ENCODE assay signal across 1 cellular context in the genomic region with DNA sequence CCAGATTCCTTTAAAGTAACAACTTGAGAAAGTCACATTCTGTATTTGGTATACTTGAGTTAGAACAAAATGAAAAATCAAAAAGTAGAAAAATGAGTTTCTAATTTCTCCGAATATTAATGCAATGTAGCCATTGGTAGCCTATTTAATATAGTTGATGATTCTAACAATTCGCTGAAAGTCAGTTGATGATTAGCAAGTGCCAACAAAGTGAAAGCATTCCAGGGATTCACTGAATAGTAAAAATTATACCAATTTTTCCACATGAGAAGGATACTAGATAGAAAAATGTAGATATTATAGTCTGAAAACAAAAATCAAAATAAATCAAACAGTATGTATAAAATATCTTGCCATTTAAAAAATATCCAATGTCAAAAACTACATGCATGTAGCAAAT.
TF ChIP-seq lines count a peak whose summit lies in the region.

No MANE protein-coding gene starts in this region.

TF ChIP-seq in GM23338, 12 proteins besides CTCF, POLR2A, EP300 and RAD21 (continued from another document):
- TF ChIP-seq, protein P1, sequence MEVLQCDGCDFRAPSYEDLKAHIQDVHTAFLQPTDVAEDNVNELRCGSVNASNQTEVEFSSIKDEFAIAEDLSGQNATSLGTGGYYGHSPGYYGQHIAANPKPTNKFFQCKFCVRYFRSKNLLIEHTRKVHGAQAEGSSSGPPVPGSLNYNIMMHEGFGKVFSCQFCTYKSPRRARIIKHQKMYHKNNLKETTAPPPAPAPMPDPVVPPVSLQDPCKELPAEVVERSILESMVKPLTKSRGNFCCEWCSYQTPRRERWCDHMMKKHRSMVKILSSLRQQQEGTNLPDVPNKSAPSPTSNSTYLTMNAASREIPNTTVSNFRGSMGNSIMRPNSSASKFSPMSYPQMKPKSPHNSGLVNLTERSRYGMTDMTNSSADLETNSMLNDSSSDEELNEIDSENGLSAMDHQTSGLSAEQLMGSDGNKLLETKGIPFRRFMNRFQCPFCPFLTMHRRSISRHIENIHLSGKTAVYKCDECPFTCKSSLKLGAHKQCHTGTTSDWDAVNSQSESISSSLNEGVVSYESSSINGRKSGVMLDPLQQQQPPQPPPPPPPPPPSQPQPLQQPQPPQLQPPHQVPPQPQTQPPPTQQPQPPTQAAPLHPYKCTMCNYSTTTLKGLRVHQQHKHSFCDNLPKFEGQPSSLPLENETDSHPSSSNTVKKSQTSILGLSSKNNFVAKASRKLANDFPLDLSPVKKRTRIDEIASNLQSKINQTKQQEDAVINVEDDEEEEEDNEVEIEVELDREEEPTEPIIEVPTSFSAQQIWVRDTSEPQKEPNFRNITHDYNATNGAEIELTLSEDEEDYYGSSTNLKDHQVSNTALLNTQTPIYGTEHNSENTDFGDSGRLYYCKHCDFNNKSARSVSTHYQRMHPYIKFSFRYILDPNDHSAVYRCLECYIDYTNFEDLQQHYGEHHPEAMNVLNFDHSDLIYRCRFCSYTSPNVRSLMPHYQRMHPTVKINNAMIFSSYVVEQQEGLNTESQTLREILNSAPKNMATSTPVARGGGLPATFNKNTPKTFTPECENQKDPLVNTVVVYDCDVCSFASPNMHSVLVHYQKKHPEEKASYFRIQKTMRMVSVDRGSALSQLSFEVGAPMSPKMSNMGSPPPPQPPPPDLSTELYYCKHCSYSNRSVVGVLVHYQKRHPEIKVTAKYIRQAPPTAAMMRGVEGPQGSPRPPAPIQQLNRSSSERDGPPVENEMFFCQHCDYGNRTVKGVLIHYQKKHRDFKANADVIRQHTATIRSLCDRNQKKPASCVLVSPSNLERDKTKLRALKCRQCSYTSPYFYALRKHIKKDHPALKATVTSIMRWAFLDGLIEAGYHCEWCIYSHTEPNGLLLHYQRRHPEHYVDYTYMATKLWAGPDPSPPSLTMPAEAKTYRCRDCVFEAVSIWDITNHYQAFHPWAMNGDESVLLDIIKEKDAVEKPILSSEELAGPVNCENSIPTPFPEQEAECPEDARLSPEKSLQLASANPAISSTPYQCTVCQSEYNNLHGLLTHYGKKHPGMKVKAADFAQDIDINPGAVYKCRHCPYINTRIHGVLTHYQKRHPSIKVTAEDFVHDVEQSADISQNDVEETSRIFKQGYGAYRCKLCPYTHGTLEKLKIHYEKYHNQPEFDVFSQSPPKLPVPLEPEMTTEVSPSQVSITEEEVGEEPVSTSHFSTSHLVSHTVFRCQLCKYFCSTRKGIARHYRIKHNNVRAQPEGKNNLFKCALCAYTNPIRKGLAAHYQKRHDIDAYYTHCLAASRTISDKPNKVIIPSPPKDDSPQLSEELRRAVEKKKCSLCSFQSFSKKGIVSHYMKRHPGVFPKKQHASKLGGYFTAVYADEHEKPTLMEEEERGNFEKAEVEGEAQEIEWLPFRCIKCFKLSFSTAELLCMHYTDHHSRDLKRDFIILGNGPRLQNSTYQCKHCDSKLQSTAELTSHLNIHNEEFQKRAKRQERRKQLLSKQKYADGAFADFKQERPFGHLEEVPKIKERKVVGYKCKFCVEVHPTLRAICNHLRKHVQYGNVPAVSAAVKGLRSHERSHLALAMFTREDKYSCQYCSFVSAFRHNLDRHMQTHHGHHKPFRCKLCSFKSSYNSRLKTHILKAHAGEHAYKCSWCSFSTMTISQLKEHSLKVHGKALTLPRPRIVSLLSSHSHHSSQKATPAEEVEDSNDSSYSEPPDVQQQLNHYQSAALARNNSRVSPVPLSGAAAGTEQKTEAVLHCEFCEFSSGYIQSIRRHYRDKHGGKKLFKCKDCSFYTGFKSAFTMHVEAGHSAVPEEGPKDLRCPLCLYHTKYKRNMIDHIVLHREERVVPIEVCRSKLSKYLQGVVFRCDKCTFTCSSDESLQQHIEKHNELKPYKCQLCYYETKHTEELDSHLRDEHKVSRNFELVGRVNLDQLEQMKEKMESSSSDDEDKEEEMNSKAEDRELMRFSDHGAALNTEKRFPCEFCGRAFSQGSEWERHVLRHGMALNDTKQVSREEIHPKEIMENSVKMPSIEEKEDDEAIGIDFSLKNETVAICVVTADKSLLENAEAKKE (CRISPR knock-in tag; IDR thresholded peaks at IDR 0.05) = no peak
- TF ChIP-seq POLR2AphosphoS5 (IDR thresholded peaks at IDR 0.05; ENCODE audit: low read depth) = no peak
- TF ChIP-seq, protein P2, sequence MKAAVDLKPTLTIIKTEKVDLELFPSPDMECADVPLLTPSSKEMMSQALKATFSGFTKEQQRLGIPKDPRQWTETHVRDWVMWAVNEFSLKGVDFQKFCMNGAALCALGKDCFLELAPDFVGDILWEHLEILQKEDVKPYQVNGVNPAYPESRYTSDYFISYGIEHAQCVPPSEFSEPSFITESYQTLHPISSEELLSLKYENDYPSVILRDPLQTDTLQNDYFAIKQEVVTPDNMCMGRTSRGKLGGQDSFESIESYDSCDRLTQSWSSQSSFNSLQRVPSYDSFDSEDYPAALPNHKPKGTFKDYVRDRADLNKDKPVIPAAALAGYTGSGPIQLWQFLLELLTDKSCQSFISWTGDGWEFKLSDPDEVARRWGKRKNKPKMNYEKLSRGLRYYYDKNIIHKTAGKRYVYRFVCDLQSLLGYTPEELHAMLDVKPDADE (IDR thresholded peaks at IDR 0.05) = no peak
- TF ChIP-seq, protein P3, sequence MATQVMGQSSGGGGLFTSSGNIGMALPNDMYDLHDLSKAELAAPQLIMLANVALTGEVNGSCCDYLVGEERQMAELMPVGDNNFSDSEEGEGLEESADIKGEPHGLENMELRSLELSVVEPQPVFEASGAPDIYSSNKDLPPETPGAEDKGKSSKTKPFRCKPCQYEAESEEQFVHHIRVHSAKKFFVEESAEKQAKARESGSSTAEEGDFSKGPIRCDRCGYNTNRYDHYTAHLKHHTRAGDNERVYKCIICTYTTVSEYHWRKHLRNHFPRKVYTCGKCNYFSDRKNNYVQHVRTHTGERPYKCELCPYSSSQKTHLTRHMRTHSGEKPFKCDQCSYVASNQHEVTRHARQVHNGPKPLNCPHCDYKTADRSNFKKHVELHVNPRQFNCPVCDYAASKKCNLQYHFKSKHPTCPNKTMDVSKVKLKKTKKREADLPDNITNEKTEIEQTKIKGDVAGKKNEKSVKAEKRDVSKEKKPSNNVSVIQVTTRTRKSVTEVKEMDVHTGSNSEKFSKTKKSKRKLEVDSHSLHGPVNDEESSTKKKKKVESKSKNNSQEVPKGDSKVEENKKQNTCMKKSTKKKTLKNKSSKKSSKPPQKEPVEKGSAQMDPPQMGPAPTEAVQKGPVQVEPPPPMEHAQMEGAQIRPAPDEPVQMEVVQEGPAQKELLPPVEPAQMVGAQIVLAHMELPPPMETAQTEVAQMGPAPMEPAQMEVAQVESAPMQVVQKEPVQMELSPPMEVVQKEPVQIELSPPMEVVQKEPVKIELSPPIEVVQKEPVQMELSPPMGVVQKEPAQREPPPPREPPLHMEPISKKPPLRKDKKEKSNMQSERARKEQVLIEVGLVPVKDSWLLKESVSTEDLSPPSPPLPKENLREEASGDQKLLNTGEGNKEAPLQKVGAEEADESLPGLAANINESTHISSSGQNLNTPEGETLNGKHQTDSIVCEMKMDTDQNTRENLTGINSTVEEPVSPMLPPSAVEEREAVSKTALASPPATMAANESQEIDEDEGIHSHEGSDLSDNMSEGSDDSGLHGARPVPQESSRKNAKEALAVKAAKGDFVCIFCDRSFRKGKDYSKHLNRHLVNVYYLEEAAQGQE (IDR thresholded peaks at IDR 0.05; ENCODE audit: unreplicated experiment) = no peak
- TF ChIP-seq JUNB (IDR thresholded peaks at IDR 0.05; ENCODE audit: unreplicated experiment) = no peak
- no peak for TF ChIP-seq CREB1 (CRISPR knock-in tag; IDR thresholded peaks at IDR 0.05; ENCODE audit: low read depth)
TF ChIP-seq in GM23338: peak in this region for 0.
